21 cellular contexts compared by ENCODE assay signal in the genomic region with DNA sequence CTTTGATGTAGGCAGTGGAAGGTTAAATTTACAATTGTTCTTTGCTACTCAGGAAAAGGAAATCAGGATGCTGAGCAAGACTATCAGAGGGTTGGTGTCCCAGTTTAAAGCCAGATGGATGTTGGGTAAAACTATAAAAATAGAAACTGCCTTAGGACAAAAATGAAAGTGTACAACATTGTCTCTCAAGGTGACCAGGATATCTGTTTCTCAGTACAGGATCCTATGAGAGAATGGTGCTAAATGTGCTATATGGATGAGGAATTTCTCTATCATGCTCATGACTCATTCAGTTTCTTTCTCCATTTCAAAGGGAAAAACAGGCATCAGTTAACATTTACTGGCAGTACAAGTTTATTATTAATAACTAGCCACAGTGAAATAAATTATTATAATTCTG.
A peak's percentile ranks its signal among the peaks of the same experiment; 100 is the strongest.
DNase-seq lines count a peak whose midpoint lies in the region; ATAC-seq and TF ChIP-seq lines count a peak whose summit lies in the region.
"Had no signal": no experiment of that assay in that cellular context is flagged by ENCODE, and none has a peak within 500 bp of the region (broad histone marks: within the 10 kb centered on the region; RNA-seq: fewer than 3 reads in every experiment).

No MANE protein-coding gene starts in this region.

- no peaks in the 10 kb centered on the region for H3K36me3 ChIP-seq in ACC112 (ENCODE audit: insufficient read depth, low read length)
- H3K36me3 ChIP-seq: heart right ventricle had no signal

- no peaks in the 10 kb centered on the region for H3K27me3 ChIP-seq in ACC112 (ENCODE audit: insufficient read depth, low read length)
- H3K27me3 ChIP-seq: heart right ventricle had no signal

- no peaks in the 10 kb centered on the region; the same call in 1 of the 2 replicates for H3K9me3 Mint-ChIP-seq in HFFc6
- H3K9me3 Mint-ChIP-seq: activated CD4-positive, alpha-beta T cell treated with anti-CD3 and anti-CD28 coated beads, Interleukin-2, amount 10 ng/mL, durations not matched to agents 24 days and 14 days; CD8-positive, alpha-beta memory T cell had no signal

- peaks cover 9% of the 10 kb centered on the region for H3K4me1 ChIP-seq in ACC112 (ENCODE audit: control insufficient read depth, insufficient read depth, low read length, unreplicated experiment)

- H3K27ac Mint-ChIP-seq in HFFc6, result peak overlapping the region; percentile 59
- H3K27ac Mint-ChIP-seq: activated CD4-positive, alpha-beta T cell treated with anti-CD3 and anti-CD28 coated beads, Interleukin-2, amount 10 ng/mL, durations not matched to agents 24 days and 14 days; CD8-positive, alpha-beta memory T cell had no signal

- H3K4me3 ChIP-seq in ACC112 (ENCODE audit: low read depth, low read length) (peak overlapping the region; percentile 28; the same call in 1 of the 2 replicates), astrocyte of the spinal cord (ENCODE audit: low read depth, low read length) (no peak overlapping the region), foreskin fibroblast (ENCODE audit: low read depth in 1 of 2, low read length in 2 of 2) (no peak overlapping the region)
- H3K4me3 ChIP-seq: heart right ventricle, mucosa of descending colon, SK-N-MC had no signal

- no peak overlapping the region for H3K4me3 Mint-ChIP-seq in HFFc6
- H3K4me3 Mint-ChIP-seq: activated CD4-positive, alpha-beta T cell treated with anti-CD3 and anti-CD28 coated beads, Interleukin-2, amount 10 ng/mL, durations not matched to agents 24 days and 14 days; CD8-positive, alpha-beta memory T cell had no signal

- peak overlapping the region; percentile 25; the same call in 1 of the 2 replicates for H3K27ac ChIP-seq in ACC112 (ENCODE audit: low read depth, low read length)
- H3K27ac ChIP-seq: SK-N-MC had no signal

- DNase-seq in HFFc6 (no peak), astrocyte of the spinal cord (ENCODE audit: low read depth, low spot score) (peak; percentile 14), foreskin fibroblast (peak; percentile 18 to 45), NCI-H2171 (lab: John Stamatoyannopoulos, UW) (no peak)
- DNase-seq: activated CD4-positive, alpha-beta T cell treated with anti-CD3 and anti-CD28 coated beads, Interleukin-2, amount 10 ng/mL, durations not matched to agents 24 days and 14 days; activated CD8-positive, alpha-beta memory T cell treated with anti-CD3 and anti-CD28 coated beads, Interleukin-2, amount 50 U/mL, for 4 hours; activated effector memory CD4-positive, alpha-beta T cell treated with anti-CD3 and anti-CD28 coated beads, Interleukin-2, amount 50 U/mL, for 16 hours; amygdala; CD8-positive, alpha-beta memory T cell; heart right ventricle; kidney; mucosa of descending colon; MV-4-11; NCI-H1930; NCI-H526; stimulated activated CD4-positive, alpha-beta T cell treated with anti-CD3 and anti-CD28 coated beads, Interleukin-4, amount 100 ng/mL, for 24 hours had no signal

- H3K79me2 ChIP-seq in ACC112 (ENCODE audit: control insufficient read depth, insufficient read depth, low read length, unreplicated experiment), result no peaks in the 10 kb centered on the region

- TF ChIP-seq CTCF in HFFc6 (IDR thresholded peaks at IDR 0.05), result no peak
- TF ChIP-seq CTCF in astrocyte of the spinal cord (IDR thresholded peaks at IDR 0.05; ENCODE audit: low read depth, low read length), result no peak
- no peak for TF ChIP-seq CTCF in foreskin fibroblast (IDR thresholded peaks at IDR 0.05; ENCODE audit: low read depth, low read length)

- no peaks in the 10 kb centered on the region for H3K27me3 Mint-ChIP-seq in HFFc6 (ENCODE audit: insufficient read depth)
- H3K27me3 Mint-ChIP-seq: activated CD4-positive, alpha-beta T cell treated with anti-CD3 and anti-CD28 coated beads, Interleukin-2, amount 10 ng/mL, durations not matched to agents 24 days and 14 days had no signal

- H3K36me3 Mint-ChIP-seq in HFFc6 (ENCODE audit: low read depth), result peaks cover 7% of the 10 kb centered on the region; the same call in 1 of the 2 replicates
- H3K36me3 Mint-ChIP-seq: CD8-positive, alpha-beta memory T cell had no signal

- in situ Hi-C loops in astrocyte of the spinal cord (cut with HindIII; ENCODE audit: low sequenced_read_pairs), result no loop called here

- peak overlapping the region; percentile 72 for H2AFZ ChIP-seq in ACC112 (ENCODE audit: low read length, unreplicated experiment)

- H3K4me1 Mint-ChIP-seq in HFFc6 (ENCODE audit: low read depth), result peaks cover 35% of the 10 kb centered on the region
- H3K4me1 Mint-ChIP-seq: activated CD4-positive, alpha-beta T cell treated with anti-CD3 and anti-CD28 coated beads, Interleukin-2, amount 10 ng/mL, durations not matched to agents 24 days and 14 days; CD8-positive, alpha-beta memory T cell had no signal

- ATAC-seq in HG02981 (IDR thresholded peaks at IDR 0.05; ENCODE audit: unreplicated experiment), result no peak
- ATAC-seq in HG02678 (IDR thresholded peaks at IDR 0.05; ENCODE audit: unreplicated experiment), result no peak
- ATAC-seq in HG02870 (IDR thresholded peaks at IDR 0.05; ENCODE audit: unreplicated experiment), result no peak
- ATAC-seq: mucosa of descending colon had no signal

Comparison
In these comparisons a context has a peak if more than half of its experiments do, and no peak if none do; other contexts are left out.
1. DNase-seq: peak in astrocyte of the spinal cord (single experiment) and foreskin fibroblast (2 of 2); none in HFFc6 (single experiment) and NCI-H2171 (single experiment).